In genomic region chr4:184263910-184264732, GRCh38 we compare ENCODE assay signal across 8 cellular contexts. TPM values are rescaled to one million over a fixed set of nuclear protein-coding genes. Genes with fewer than 3 reads are reported as not detected.
A peak's percentile ranks its signal among the peaks of the same experiment; 100 is the strongest.
DNase-seq lines count a peak whose midpoint lies in the region; ATAC-seq and TF ChIP-seq lines count a peak whose summit lies in the region.

No MANE protein-coding gene starts in this region.

- WGBS in lower leg skin, 2 donors = 23 to 24% methylated on average over 19 of the region's 19 CpGs

- ATAC-seq in GM18909 (IDR thresholded peaks at IDR 0.05; ENCODE audit: poor library complexity, unreplicated experiment) (peak; percentile 29), HG03571 (IDR thresholded peaks at IDR 0.05; ENCODE audit: unreplicated experiment) (peak; percentile 33)

- H3K27me3 Mint-ChIP-seq in activated CD4-positive, alpha-beta T cell treated with anti-CD3 and anti-CD28 coated beads, Interleukin-2, amount 10 ng/mL, durations not matched to agents 7 days and 5 days = no peaks in the 10 kb centered on the region

- no peak overlapping the region for H3K27ac ChIP-seq in AG04450 (ENCODE audit: low read depth, low read length)

- POLR2A ChIA-PET in AG04450 (lab: Yijun Ruan, JAX) = interaction anchor here (0.7 to 1.5 kb wide), 3 partner anchors 210 to 273 kb away, joined by 3 to 9 read pairs (median 4); partner anchors contain the start of gene IRF2
- POLR2A ChIA-PET in activated CD4-positive, alpha-beta T cell treated with anti-CD3 and anti-CD28 coated beads, Interleukin-2, amount 10 ng/mL, durations not matched to agents 7 days and 5 days (lab: Charles Lee) = interaction anchor here (0.6 to 1.3 kb wide), 3 partner anchors 273 to 470 kb away, joined by 3 to 9 read pairs (median 4); partner anchors contain the start of gene CENPU

- H3K27me3 ChIP-seq in AG04450 (ENCODE audit: control insufficient read depth, insufficient read depth, low read length) = no peaks in the 10 kb centered on the region

- peaks cover 44% of the 10 kb centered on the region for H3K4me1 Mint-ChIP-seq in activated CD4-positive, alpha-beta T cell treated with anti-CD3 and anti-CD28 coated beads, Interleukin-2, amount 10 ng/mL, durations not matched to agents 7 days and 5 days

- TF ChIP-seq POLR2A in lower leg skin (IDR thresholded peaks at IDR 0.05) = no peak

- no peaks in the 10 kb centered on the region for H3K36me3 Mint-ChIP-seq in activated CD4-positive, alpha-beta T cell treated with anti-CD3 and anti-CD28 coated beads, Interleukin-2, amount 10 ng/mL, durations not matched to agents 7 days and 5 days (ENCODE audit: low read depth)

- CTCF ChIA-PET in AG04450 (lab: Charles Lee) = interaction anchor here (0.6 to 7.3 kb wide), 77 partner anchors 9 to 832 kb away, joined by 3 to 55 read pairs (median 5); partner anchors contain the start of genes CENPU and IRF2
- CTCF ChIA-PET in activated CD4-positive, alpha-beta T cell treated with anti-CD3 and anti-CD28 coated beads, Interleukin-2, amount 10 ng/mL, durations not matched to agents 7 days and 5 days (lab: Charles Lee) = interaction anchor here (0.6 to 5.9 kb wide), 68 partner anchors 9 to 470 kb away, joined by 3 to 60 read pairs (median 4); partner anchors contain the start of genes CASP3, CENPU and PRIMPOL

- intact Hi-C loops in lower leg skin (cut with DNase I; ENCODE audit: low total_unique reads) = no loop called here

- no peaks in the 10 kb centered on the region for H3K9me3 Mint-ChIP-seq in activated CD4-positive, alpha-beta T cell treated with anti-CD3 and anti-CD28 coated beads, Interleukin-2, amount 10 ng/mL, durations not matched to agents 7 days and 5 days

- H3K9me3 ChIP-seq in AG04450 (ENCODE audit: control insufficient read depth, insufficient read depth, low read length) = no peaks in the 10 kb centered on the region

- TF ChIP-seq CTCF in AG04450 (IDR thresholded peaks at IDR 0.05; ENCODE audit: low read depth, low read length) = peak; percentile 86
- peak in 1 of 3 donors; percentile 77 for TF ChIP-seq CTCF in lower leg skin (IDR thresholded peaks at IDR 0.05)

- DNase-seq in AG04450 (ENCODE audit: low read depth, low spot score) (peak; percentile 79), NCI-H748 treated with DMSO at 0.1 percent for 48 hours (lab: John Stamatoyannopoulos, UW) (peak; percentile 79), dedifferentiated amniotic fluid mesenchymal stem cell (ENCODE audit: extremely low spot score) (peak; percentile 96), lower leg skin (ENCODE audit: low spot score in 2 of 2) (peak; percentile 94 to 99)
- DNase-seq in activated CD4-positive, alpha-beta T cell treated with anti-CD3 and anti-CD28 coated beads, Interleukin-2, amount 10 ng/mL, durations not matched to agents 7 days and 5 days = peak; percentile 97
- DNase-seq in stimulated activated CD4-positive, alpha-beta T cell treated with anti-CD3 and anti-CD28 coated beads, TNF-alpha, amount 100 ng/mL, for 4 hours (ENCODE audit: low read depth in 3 of 3) = peak; percentile 82 to 95 (median 94)

- H3K4me3 ChIP-seq in AG04450 (ENCODE audit: low read depth, low read length) (no peak overlapping the region), lower leg skin (ENCODE audit: low read depth, poor library complexity, severe bottlenecking) (no peak overlapping the region)

- peak overlapping the region; percentile 21 for H3K27ac Mint-ChIP-seq in activated CD4-positive, alpha-beta T cell treated with anti-CD3 and anti-CD28 coated beads, Interleukin-2, amount 10 ng/mL, durations not matched to agents 7 days and 5 days

- no peak overlapping the region for H3K4me3 Mint-ChIP-seq in activated CD4-positive, alpha-beta T cell treated with anti-CD3 and anti-CD28 coated beads, Interleukin-2, amount 10 ng/mL, durations not matched to agents 7 days and 5 days

RNA-seq across cellular contexts. Expression of gene ENPP6, which starts 46.4 kb away (rescaled TPM):
- 0.02 and 0.05 TPM in 2 replicates for polyA plus RNA-seq in AG04450 (2011; rRNA removed)
- polyA minus RNA-seq in AG04450 (2011; rRNA and poly(A)+ RNA removed) = 0.04 TPM in 1 of 2 replicates, not detected in the other
- under 1 TPM; 0.47 to 0.75 TPM for total RNA-seq in activated CD4-positive, alpha-beta T cell treated with anti-CD3 and anti-CD28 coated beads, Interleukin-2, amount 10 ng/mL, durations not matched to agents 7 days and 5 days
- under 1 TPM in 1 of 4 donors, not detected in 3; 0.16 TPM for total RNA-seq in lower leg skin
